8 cellular contexts compared by ENCODE assay signal in the genomic region with DNA sequence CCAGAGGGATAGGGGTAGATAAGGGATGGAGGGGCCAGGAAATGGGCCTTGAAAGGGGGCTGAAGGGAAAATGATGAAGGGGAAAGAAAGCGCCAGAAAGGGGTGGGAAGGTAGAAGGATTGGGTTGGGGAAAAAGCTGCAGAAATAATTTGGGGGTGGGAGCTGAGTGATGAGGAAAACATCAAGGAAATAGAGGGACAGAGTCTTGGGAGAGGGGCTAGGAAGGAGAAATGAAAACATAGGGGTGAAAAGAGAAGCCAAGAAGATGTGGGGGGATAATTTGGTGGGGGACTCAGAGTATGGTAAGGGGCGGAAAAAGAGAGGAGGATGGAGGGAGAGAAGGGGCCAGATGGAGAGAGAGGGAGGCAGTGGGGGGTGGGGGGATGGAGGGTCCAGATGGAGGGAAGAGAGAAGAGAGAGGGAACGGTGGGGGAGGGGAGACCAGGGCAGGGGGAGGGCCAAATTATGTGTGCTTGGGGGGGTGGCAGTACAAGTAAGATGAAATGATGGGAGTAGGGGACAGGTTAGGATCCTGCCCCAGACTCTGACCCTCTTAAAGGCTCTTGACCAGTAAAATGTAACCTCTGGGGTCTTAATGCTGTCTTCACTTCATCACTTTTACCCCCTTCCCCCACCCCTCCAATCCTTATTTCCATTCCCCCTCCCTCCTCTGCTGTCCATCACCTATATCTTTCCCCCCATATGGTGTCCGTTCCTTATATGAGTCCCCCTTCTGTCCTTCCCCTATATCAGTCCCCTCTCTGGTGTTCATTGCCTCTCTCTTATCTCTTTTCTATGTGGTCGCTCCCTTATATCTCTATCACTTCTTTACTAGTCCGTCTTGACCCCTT. TPM values are rescaled to one million over a fixed set of nuclear protein-coding genes. Genes with fewer than 3 reads are reported as not detected.
DNase-seq lines count a peak whose midpoint lies in the region; ATAC-seq, FAIRE-seq and TF ChIP-seq lines count a peak whose summit lies in the region.

No MANE protein-coding gene starts in this region.

- H3K27me3 Mint-ChIP-seq in natural killer cell treated with Interleukin-12 subunit alpha and Interleukin-12 subunit beta and Interleukin-15 and Interleukin-18, amount 100 ng/mL, for 72 hours, result no peaks in the 10 kb centered on the region

- H3K56ac ChIP-seq in IMR-90 (ENCODE audit: extremely low read depth, insufficient read depth, low read length), result no peak overlapping the region; the same call in 1 of the 2 replicates

- BruUV-seq in IMR-90 (replicated peaks; lab: Mats Ljungman, UMichigan) (no TSS peak), GM12878 (replicated peaks; lab: Mats Ljungman, UMichigan) (no TSS peak)

- TF ChIP-seq POLR2A in IMR-90 (IDR thresholded peaks at IDR 0.05; ENCODE audit: low read depth, low read length) (no peak), GM12878 (IDR thresholded peaks at IDR 0.05; ENCODE audit: low read depth, low read length) (no peak)

- peaks cover 21% of the 10 kb centered on the region for H3K9me1 ChIP-seq in IMR-90 (ENCODE audit: insufficient read depth, low read length)

- H3K4ac ChIP-seq in IMR-90 (ENCODE audit: low read depth, low read length), result peak overlapping the region; percentile 78

- no peak for ATAC-seq in IMR-90 (ENCODE audit: low read depth)
- ATAC-seq in GM12878, result no peak
- no peak for ATAC-seq in natural killer cell treated with Interleukin-12 subunit alpha and Interleukin-12 subunit beta and Interleukin-15 and Interleukin-18, amount 100 ng/mL, for 72 hours
- no peak for ATAC-seq in GM18907 (IDR thresholded peaks at IDR 0.05; ENCODE audit: unreplicated experiment)
- ATAC-seq in HG02678 (IDR thresholded peaks at IDR 0.05; ENCODE audit: unreplicated experiment), result no peak

- peak overlapping the region; percentile 54 for H3K18ac ChIP-seq in IMR-90 (ENCODE audit: low read depth, low read length)

- TF ChIP-seq CTCF in IMR-90 (conservative IDR thresholded peaks at IDR 0.05; ENCODE audit: low read depth, low read length), result no peak
- TF ChIP-seq CTCF in GM12878 (IDR thresholded peaks at IDR 0.05 in 2 of 3, conservative IDR thresholded peaks at IDR 0.05 in 1 of 3; ENCODE audit: control insufficient read depth in 2 of 3, extremely low read depth in 1 of 3, insufficient read depth in 1 of 3, low read depth in 3 of 3, low read length in 3 of 3), result no peak
- TF ChIP-seq CTCF in colonic mucosa (IDR thresholded peaks at IDR 0.05), result no peak

- H4K20me1 ChIP-seq in BLaER1 (peaks cover 17% of the 10 kb centered on the region), IMR-90 (ENCODE audit: insufficient read depth, low read length) (peaks cover 14% of the 10 kb centered on the region), GM12878 (ENCODE audit: control insufficient read depth, insufficient read depth) (no peaks in the 10 kb centered on the region)

- CTCF ChIA-PET in IMR-90 (lab: Yijun Ruan, JAX), result no interaction called here
- CTCF ChIA-PET in GM12878 (lab: Yijun Ruan, JAX), result no interaction called here

- H3K9me3 Mint-ChIP-seq in natural killer cell treated with Interleukin-12 subunit alpha and Interleukin-12 subunit beta and Interleukin-15 and Interleukin-18, amount 100 ng/mL, for 72 hours, result no peaks in the 10 kb centered on the region

- H4K8ac ChIP-seq in IMR-90 (ENCODE audit: low read depth in 2 of 2, low read length in 2 of 2), result peak overlapping the region; percentile 43 to 81; a peak in 3 of 4 replicates

- peaks cover 10% of the 10 kb centered on the region for H3K36me3 Mint-ChIP-seq in natural killer cell treated with Interleukin-12 subunit alpha and Interleukin-12 subunit beta and Interleukin-15 and Interleukin-18, amount 100 ng/mL, for 72 hours

- H3K4me1 ChIP-seq in BLaER1 (peaks cover 54% of the 10 kb centered on the region), IMR-90 (ENCODE audit: control insufficient read depth, insufficient read depth, low read length) (peaks cover 31% of the 10 kb centered on the region), GM12878 (ENCODE audit: control insufficient read depth, insufficient read depth, low read length) (peaks cover 25% of the 10 kb centered on the region), colonic mucosa (peaks cover 7% of the 10 kb centered on the region)

- H3K4me2 ChIP-seq in BLaER1 (peak overlapping the region; percentile 45; the same call in 1 of the 2 replicates), IMR-90 (ENCODE audit: low read depth, low read length) (peak overlapping the region; percentile 92), GM12878 (ENCODE audit: control insufficient read depth, insufficient read depth) (no peak overlapping the region)

- H3K27ac Mint-ChIP-seq in natural killer cell treated with Interleukin-12 subunit alpha and Interleukin-12 subunit beta and Interleukin-15 and Interleukin-18, amount 100 ng/mL, for 72 hours, result peak overlapping the region; percentile 11 to 100

- peaks cover 18% of the 10 kb centered on the region for H3K79me2 ChIP-seq in GM12878 (ENCODE audit: control insufficient read depth, insufficient read depth, low read length)

- H3K4me3 ChIP-seq in BLaER1 (no peak overlapping the region), IMR-90 (ENCODE audit: insufficient read depth, low read depth, low read length) (peak overlapping the region; percentile 65), GM12878 (no peak overlapping the region), colonic mucosa (no peak overlapping the region)

- peaks cover 32 to 91% of the 10 kb centered on the region in 2 experiments for H3K79me1 ChIP-seq in IMR-90 (ENCODE audit: low read depth in 1 of 2, low read length in 2 of 2)

- peak overlapping the region; percentile 74 for H4K5ac ChIP-seq in IMR-90 (ENCODE audit: low read depth, low read length)

- H3K27ac ChIP-seq in BLaER1 (no peak overlapping the region), IMR-90 (ENCODE audit: insufficient read depth, low read length) (peak overlapping the region; percentile 53), GM12878 (ENCODE audit: control insufficient read depth, insufficient read depth) (no peak overlapping the region), colonic mucosa (no peak overlapping the region)

- DNase-seq in IMR-90 (no peak), GM12878 (ENCODE audit: low read depth, low spot score) (no peak), colonic mucosa (no peak)
- no peak for DNase-seq in natural killer cell treated with Interleukin-12 subunit alpha and Interleukin-12 subunit beta and Interleukin-15 and Interleukin-18, amount 100 ng/mL, for 72 hours (ENCODE audit: low spot score)
- DNase-seq in stimulated activated CD4-positive, alpha-beta T cell treated with anti-CD3 and anti-CD28 coated beads, Interleukin-4, amount 100 ng/mL, for 1 hour, result no peak

- TF ChIP-seq EP300 in GM12878 (IDR thresholded peaks at IDR 0.05; ENCODE audit: borderline replicate concordance in 1 of 2, control insufficient read depth in 1 of 2, low read depth in 2 of 2, low read length in 2 of 2), result no peak

- SMC1A ChIA-PET in GM12878 (lab: Charles Lee; ENCODE audit: uncharacterized antibody, unreplicated experiment), result no interaction called here

- in situ Hi-C loops in IMR-90 (cut with MboI; ENCODE audit: low sequenced_read_pairs) (no loop called here), GM12878 (cut with MboI) (no loop called here)

- dilution Hi-C loops in IMR-90 (cut with HindIII; ENCODE audit: low sequenced_read_pairs, unreplicated experiment), result no loop called here

- POLR2A ChIA-PET in IMR-90 (lab: Charles Lee; ENCODE audit: unreplicated experiment) (interaction anchor here (0.6 kb wide), 1 partner anchor 56 kb away, joined by 4 read pairs; no protein-coding TSS in a partner anchor), GM12878 (lab: Charles Lee) (interaction anchor here (1.5 kb wide), 1 partner anchor 10 kb away, joined by 3 read pairs; no protein-coding TSS in a partner anchor)

- peak overlapping the region; percentile 39; the same call in 1 of the 2 replicates for H3K23ac ChIP-seq in IMR-90 (ENCODE audit: low read depth, low read length)

- no peak overlapping the region; the same call in 2 of the 3 replicates for H2BK15ac ChIP-seq in IMR-90 (ENCODE audit: low read depth, low read length)

- no peak for FAIRE-seq in GM12878 (lab: Jason Lieb, UNC)

- RAD21 ChIA-PET in GM12878 (lab: Charles Lee; ENCODE audit: unreplicated experiment), result no interaction called here

- peak overlapping the region; percentile 85 for H4K91ac ChIP-seq in IMR-90 (ENCODE audit: insufficient read depth, low read depth, low read length)

- H3K14ac ChIP-seq in IMR-90 (replicated peaks; ENCODE audit: low read depth, low read length), result peak overlapping the region; percentile 85

- H2BK5ac ChIP-seq in IMR-90 (ENCODE audit: low read depth, low read length, poor library complexity, severe bottlenecking), result peak overlapping the region; percentile 40

- H3K27me3 ChIP-seq in BLaER1 (peaks cover 4% of the 10 kb centered on the region; the same call in 1 of the 2 replicates), IMR-90 (ENCODE audit: control insufficient read depth, insufficient read depth, low read length) (no peaks in the 10 kb centered on the region), GM12878 (replicated peaks in 1 of 2; ENCODE audit: control insufficient read depth in 2 of 2, insufficient read depth in 2 of 2, low read length in 1 of 2) (no peaks in the 10 kb centered on the region; a peak in 2 of 4 replicates), colonic mucosa (no peaks in the 10 kb centered on the region)

- intact Hi-C loops in IMR-90 (cut with micrococcal nuclease), result no loop called here
- intact Hi-C loops in GM12878 (cut with micrococcal nuclease; ENCODE audit: unreplicated experiment), result no loop called here
- intact Hi-C loops in colonic mucosa (cut with DNase I), result no loop called here

- 33% methylated on average over 3 of the region's 6 CpGs; no CpG with 5 or more reads in 1 of the 2 experiments for WGBS in IMR-90 (ENCODE audit: extremely low coverage in 2 of 2, insufficient read length in 1 of 2), 2 experiments
- 93% methylated on average over 3 of the region's 6 CpGs for WGBS in GM12878 (ENCODE audit: insufficient coverage, insufficient replicate concordance, low lambda C conversion rate, missing lambda C conversion rate)

- no peak overlapping the region for H2BK20ac ChIP-seq in IMR-90 (ENCODE audit: low read depth, low read length)

- peak overlapping the region; percentile 93 for H2AK9ac ChIP-seq in IMR-90 (replicated peaks; ENCODE audit: low read depth, low read length, poor library complexity)

- H3K36me3 ChIP-seq in BLaER1, result peaks cover 8% of the 10 kb centered on the region
- peaks cover 24% of the 10 kb centered on the region for H3K36me3 ChIP-seq in IMR-90 (ENCODE audit: control insufficient read depth, insufficient read depth, low read length)
- H3K36me3 ChIP-seq in GM12878 (ENCODE audit: control insufficient read depth in 2 of 2, insufficient read depth in 2 of 2, low read length in 1 of 2), result no peaks in the 10 kb centered on the region
- H3K36me3 ChIP-seq in colonic mucosa, result no peaks in the 10 kb centered on the region

- peak overlapping the region; percentile 45; the same call in 1 of the 2 replicates for H2BK120ac ChIP-seq in IMR-90 (ENCODE audit: low read depth, low read length)

- H3K9me3 ChIP-seq in BLaER1 (no peaks in the 10 kb centered on the region), IMR-90 (ENCODE audit: control insufficient read depth, insufficient read depth, low read length) (no peaks in the 10 kb centered on the region), GM12878 (replicated peaks; ENCODE audit: control insufficient read depth, insufficient read depth, low read length) (no peaks in the 10 kb centered on the region), colonic mucosa (no peaks in the 10 kb centered on the region)

- H3K9ac ChIP-seq in BLaER1 (no peak overlapping the region), IMR-90 (ENCODE audit: low read depth, low read length) (peak overlapping the region; percentile 94), GM12878 (ENCODE audit: control insufficient read depth, insufficient read depth, low read length) (no peak overlapping the region), colonic mucosa (ENCODE audit: low read depth in 2 of 2, low read length in 2 of 2) (peak overlapping the region in 1 of 2 donors; percentile 13)

- peaks cover 68 to 72% of the 10 kb centered on the region in 2 donors for H3K4me1 Mint-ChIP-seq in natural killer cell treated with Interleukin-12 subunit alpha and Interleukin-12 subunit beta and Interleukin-15 and Interleukin-18, amount 100 ng/mL, for 72 hours (ENCODE audit: low read depth in 2 of 2)

- H2AFZ ChIP-seq in IMR-90 (replicated peaks; ENCODE audit: low read length, poor library complexity) (peak overlapping the region; percentile 63), GM12878 (ENCODE audit: control insufficient read depth, low read depth, low read length) (no peak overlapping the region)

- TF ChIP-seq RAD21 in IMR-90 (IDR thresholded peaks at IDR 0.05; ENCODE audit: low read length), result no peak
- no peak for TF ChIP-seq RAD21 in GM12878 (IDR thresholded peaks at IDR 0.05; ENCODE audit: insufficient read depth, low read depth, low read length)

- peak overlapping the region; percentile 50 for H2AK5ac ChIP-seq in IMR-90 (ENCODE audit: low read depth, low read length)

- peak overlapping the region; percentile 74 for H3K4me3 Mint-ChIP-seq in natural killer cell treated with Interleukin-12 subunit alpha and Interleukin-12 subunit beta and Interleukin-15 and Interleukin-18, amount 100 ng/mL, for 72 hours

RNA-seq across cellular contexts. Expression of a gene that starts 0.9 kb away (rescaled TPM):
- 1.4 TPM in 2 replicates for total RNA-seq in IMR-90 (2012; rRNA removed)
- polyA plus RNA-seq in IMR-90 (2012; rRNA removed), result 15.3 and 17.0 TPM in 2 replicates
- polyA plus RNA-seq in IMR-90 (2012; cell fraction: cytosol; rRNA removed), result 5.6 and 6.5 TPM in 2 replicates
- 70.0 and 83.5 TPM in 2 replicates for polyA plus RNA-seq in IMR-90 (2012; cell fraction: nucleus; rRNA removed; ENCODE audit: low replicate concordance)
- total RNA-seq in GM12878 (2013; cell fraction: nucleolus; rRNA removed), result 14.4 and 18.4 TPM in 2 replicates
- 1.2 and 1.5 TPM in 2 replicates for total RNA-seq in GM12878 (2014; rRNA removed)
- 0.85 and 0.88 TPM in 2 replicates for total RNA-seq in GM12878 (2014; rRNA removed; fragmentation: Illumina TruSeq; extraction: Trizol)
- total RNA-seq in GM12878 (2021), result 5.7 and 9.2 TPM in 2 replicates
- polyA plus RNA-seq in GM12878 (2011; ENCODE audit: low read depth), result 3.3 TPM
- polyA plus RNA-seq in GM12878 (2011; rRNA removed), result 2.2 and 3.9 TPM in 2 replicates
- 2.7 and 3.4 TPM in 2 replicates for polyA plus RNA-seq in GM12878 (2011; cell fraction: cytosol; rRNA removed)
- polyA plus RNA-seq in GM12878 (2011; cell fraction: nucleus; rRNA removed), result 60.1 and 82.9 TPM in 2 replicates
- polyA plus RNA-seq in GM12878 (2012), result 8.3 and 9.0 TPM in 2 replicates
- polyA plus RNA-seq in GM12878 (2014; fragmentation: Illumina TruSeq; extraction: Trizol), result 3.1 and 5.7 TPM in 2 replicates
- under 1 TPM; 0.05 to 0.14 TPM for polyA plus RNA-seq in GM12878 (2014; fragmentation: Nextera tagmentation; extraction: Ambion mirVana)
- 6.4 and 9.0 TPM in 2 replicates for polyA plus RNA-seq in GM12878 (2014; rRNA removed)
- under 1 TPM; 0.62 to 0.73 TPM for polyA plus RNA-seq in GM12878 (2016; fragmentation: Nextera tagmentation; extraction: Ambion mirVana)
- 2.5 and 3.1 TPM in 2 replicates for polyA minus RNA-seq in GM12878 (2011; rRNA and poly(A)+ RNA removed)
- polyA minus RNA-seq in GM12878 (2011; cell fraction: cytosol; rRNA and poly(A)+ RNA removed), result 1.1 and 2.8 TPM in 2 replicates
- polyA minus RNA-seq in GM12878 (2011; cell fraction: nucleus; rRNA and poly(A)+ RNA removed), result 8.1 and 12.2 TPM in 2 replicates
- total RNA-seq in natural killer cell treated with Interleukin-12 subunit alpha and Interleukin-12 subunit beta and Interleukin-15 and Interleukin-18, amount 100 ng/mL, for 72 hours, result 10 to 100 TPM; 17.7 to 77.0 TPM
- total RNA-seq in colonic mucosa, result 10 to 100 TPM in 1 of 2 donors, 1 to 10 TPM in 1; 5.3 to 10.4 TPM

RNA-seq across cellular contexts. Expression of a gene that starts 2.8 kb away (rescaled TPM):
- total RNA-seq in IMR-90 (2012; rRNA removed) (122 and 136 TPM in 2 replicates), GM12878 (2014; rRNA removed) (201 and 217 TPM in 2 replicates), GM12878 (2014; rRNA removed; fragmentation: Illumina TruSeq; extraction: Trizol) (107 and 118 TPM in 2 replicates), GM12878 (2021) (165 and 173 TPM in 2 replicates), colonic mucosa (100 to 1,000 TPM; 145 to 172 TPM)
- polyA plus RNA-seq in IMR-90 (2012; rRNA removed) (427 and 483 TPM in 2 replicates), GM12878 (2011; rRNA removed) (95.6 and 137 TPM in 2 replicates), GM12878 (2014; fragmentation: Illumina TruSeq; extraction: Trizol) (62.2 and 102 TPM in 2 replicates), GM12878 (2014; fragmentation: Nextera tagmentation; extraction: Ambion mirVana) (100 to 1,000 TPM; 268 to 293 TPM), GM12878 (2014; rRNA removed) (178 and 203 TPM in 2 replicates), GM12878 (2016; fragmentation: Nextera tagmentation; extraction: Ambion mirVana) (100 to 1,000 TPM; 220 to 226 TPM)
- 545 and 1,404 TPM in 2 replicates for polyA plus RNA-seq in IMR-90 (2012; cell fraction: cytosol; rRNA removed)
- 266 and 336 TPM in 2 replicates for polyA plus RNA-seq in IMR-90 (2012; cell fraction: nucleus; rRNA removed; ENCODE audit: low replicate concordance)
- total RNA-seq in GM12878 (2013; cell fraction: nucleolus; rRNA removed), result 31.1 and 35.5 TPM in 2 replicates
- polyA plus RNA-seq in GM12878 (2011; ENCODE audit: low read depth), result 161 TPM
- 225 and 263 TPM in 2 replicates for polyA plus RNA-seq in GM12878 (2011; cell fraction: cytosol; rRNA removed)
- polyA plus RNA-seq in GM12878 (2011; cell fraction: nucleus; rRNA removed), result 202 and 257 TPM in 2 replicates
- polyA plus RNA-seq in GM12878 (2012), result 320 and 324 TPM in 2 replicates
- 110 and 116 TPM in 2 replicates for polyA minus RNA-seq in GM12878 (2011; rRNA and poly(A)+ RNA removed)
- polyA minus RNA-seq in GM12878 (2011; cell fraction: cytosol; rRNA and poly(A)+ RNA removed), result 47.1 and 60.9 TPM in 2 replicates
- polyA minus RNA-seq in GM12878 (2011; cell fraction: nucleus; rRNA and poly(A)+ RNA removed), result 50.9 and 62.4 TPM in 2 replicates
- total RNA-seq in natural killer cell treated with Interleukin-12 subunit alpha and Interleukin-12 subunit beta and Interleukin-15 and Interleukin-18, amount 100 ng/mL, for 72 hours, result 100 to 1,000 TPM; 106 to 156 TPM

RNA-seq across cellular contexts. Expression of a gene that starts 9.9 kb away (rescaled TPM):
- total RNA-seq in IMR-90 (2012; rRNA removed) (9.0 and 12.2 TPM in 2 replicates), GM12878 (2014; rRNA removed) (6.5 and 6.8 TPM in 2 replicates), GM12878 (2014; rRNA removed; fragmentation: Illumina TruSeq; extraction: Trizol) (5.5 and 6.5 TPM in 2 replicates), GM12878 (2021) (13.5 and 14.5 TPM in 2 replicates), colonic mucosa (10 to 100 TPM; 21.9 to 39.5 TPM)
- polyA plus RNA-seq in IMR-90 (2012; rRNA removed) (47.2 and 50.8 TPM in 2 replicates), GM12878 (2011; rRNA removed) (11.8 and 17.8 TPM in 2 replicates), GM12878 (2014; fragmentation: Illumina TruSeq; extraction: Trizol) (5.9 and 10.3 TPM in 2 replicates), GM12878 (2014; fragmentation: Nextera tagmentation; extraction: Ambion mirVana) (1 to 10 TPM; 1.3 to 2.2 TPM), GM12878 (2014; rRNA removed) (17.3 and 21.4 TPM in 2 replicates), GM12878 (2016; fragmentation: Nextera tagmentation; extraction: Ambion mirVana) (1 to 10 TPM; 3.1 to 3.5 TPM)
- polyA plus RNA-seq in IMR-90 (2012; cell fraction: cytosol; rRNA removed), result 36.6 and 48.3 TPM in 2 replicates
- polyA plus RNA-seq in IMR-90 (2012; cell fraction: nucleus; rRNA removed; ENCODE audit: low replicate concordance), result 270 and 345 TPM in 2 replicates
- 22.1 and 23.7 TPM in 2 replicates for total RNA-seq in GM12878 (2013; cell fraction: nucleolus; rRNA removed)
- 17.4 TPM for polyA plus RNA-seq in GM12878 (2011; ENCODE audit: low read depth)
- 20.1 and 23.2 TPM in 2 replicates for polyA plus RNA-seq in GM12878 (2011; cell fraction: cytosol; rRNA removed)
- 143 and 159 TPM in 2 replicates for polyA plus RNA-seq in GM12878 (2011; cell fraction: nucleus; rRNA removed)
- 32.7 and 39.8 TPM in 2 replicates for polyA plus RNA-seq in GM12878 (2012)
- polyA minus RNA-seq in GM12878 (2011; rRNA and poly(A)+ RNA removed), result 16.9 and 18.6 TPM in 2 replicates
- polyA minus RNA-seq in GM12878 (2011; cell fraction: cytosol; rRNA and poly(A)+ RNA removed), result 5.0 and 6.8 TPM in 2 replicates
- 15.6 and 16.6 TPM in 2 replicates for polyA minus RNA-seq in GM12878 (2011; cell fraction: nucleus; rRNA and poly(A)+ RNA removed)
- total RNA-seq in natural killer cell treated with Interleukin-12 subunit alpha and Interleukin-12 subunit beta and Interleukin-15 and Interleukin-18, amount 100 ng/mL, for 72 hours, result 10 to 100 TPM; 46.5 to 66.6 TPM

RNA-seq across cellular contexts. Expression of a gene that starts 29.1 kb away (rescaled TPM):
- 33.9 and 35.3 TPM in 2 replicates for total RNA-seq in IMR-90 (2012; rRNA removed)
- 40.6 and 41.9 TPM in 2 replicates for polyA plus RNA-seq in IMR-90 (2012; rRNA removed)
- 20.3 and 20.6 TPM in 2 replicates for polyA plus RNA-seq in IMR-90 (2012; cell fraction: cytosol; rRNA removed)
- polyA plus RNA-seq in IMR-90 (2012; cell fraction: nucleus; rRNA removed; ENCODE audit: low replicate concordance), result 33.6 and 50.3 TPM in 2 replicates
- 45.8 and 51.5 TPM in 2 replicates for total RNA-seq in GM12878 (2013; cell fraction: nucleolus; rRNA removed)
- total RNA-seq in GM12878 (2014; rRNA removed), result 44.5 and 50.3 TPM in 2 replicates
- total RNA-seq in GM12878 (2014; rRNA removed; fragmentation: Illumina TruSeq; extraction: Trizol), result 52.9 and 58.5 TPM in 2 replicates
- total RNA-seq in GM12878 (2021), result 69.2 and 80.8 TPM in 2 replicates
- 16.6 TPM for polyA plus RNA-seq in GM12878 (2011; ENCODE audit: low read depth)
- polyA plus RNA-seq in GM12878 (2011; rRNA removed), result 60.6 and 69.3 TPM in 2 replicates
- polyA plus RNA-seq in GM12878 (2011; cell fraction: cytosol; rRNA removed), result 92.5 and 114 TPM in 2 replicates
- 120 and 185 TPM in 2 replicates for polyA plus RNA-seq in GM12878 (2011; cell fraction: nucleus; rRNA removed)
- polyA plus RNA-seq in GM12878 (2012), result 33.1 and 39.8 TPM in 2 replicates
- 53.9 and 63.1 TPM in 2 replicates for polyA plus RNA-seq in GM12878 (2014; fragmentation: Illumina TruSeq; extraction: Trizol)
- 1 to 10 TPM; 1.8 to 2.9 TPM for polyA plus RNA-seq in GM12878 (2014; fragmentation: Nextera tagmentation; extraction: Ambion mirVana)
- 82.6 and 87.4 TPM in 2 replicates for polyA plus RNA-seq in GM12878 (2014; rRNA removed)
- polyA plus RNA-seq in GM12878 (2016; fragmentation: Nextera tagmentation; extraction: Ambion mirVana), result 10 to 100 TPM; 22.6 to 31.0 TPM
- polyA minus RNA-seq in GM12878 (2011; rRNA and poly(A)+ RNA removed), result 75.6 and 95.8 TPM in 2 replicates
- 37.8 and 41.3 TPM in 2 replicates for polyA minus RNA-seq in GM12878 (2011; cell fraction: cytosol; rRNA and poly(A)+ RNA removed)
- polyA minus RNA-seq in GM12878 (2011; cell fraction: nucleus; rRNA and poly(A)+ RNA removed), result 49.3 and 88.3 TPM in 2 replicates
- total RNA-seq in natural killer cell treated with Interleukin-12 subunit alpha and Interleukin-12 subunit beta and Interleukin-15 and Interleukin-18, amount 100 ng/mL, for 72 hours, result 100 to 1,000 TPM in 1 of 2 donors, 10 to 100 TPM in 1; 52.9 to 115 TPM
- total RNA-seq in colonic mucosa, result 10 to 100 TPM; 15.8 to 74.6 TPM

RNA-seq across cellular contexts. Expression of a gene that starts 33.7 kb away (rescaled TPM):
- total RNA-seq in IMR-90 (2012; rRNA removed), result 5.4 and 5.6 TPM in 2 replicates
- polyA plus RNA-seq in IMR-90 (2012; rRNA removed), result 4.7 and 5.9 TPM in 2 replicates
- 1.8 and 2.2 TPM in 2 replicates for polyA plus RNA-seq in IMR-90 (2012; cell fraction: cytosol; rRNA removed)
- polyA plus RNA-seq in IMR-90 (2012; cell fraction: nucleus; rRNA removed; ENCODE audit: low replicate concordance), result 17.5 TPM in 2 replicates
- total RNA-seq in GM12878 (2013; cell fraction: nucleolus; rRNA removed), result 5.1 and 5.5 TPM in 2 replicates
- 5.2 and 6.6 TPM in 2 replicates for total RNA-seq in GM12878 (2014; rRNA removed)
- 6.0 and 6.7 TPM in 2 replicates for total RNA-seq in GM12878 (2014; rRNA removed; fragmentation: Illumina TruSeq; extraction: Trizol)
- total RNA-seq in GM12878 (2021), result 9.2 and 10.4 TPM in 2 replicates
- 4.1 TPM for polyA plus RNA-seq in GM12878 (2011; ENCODE audit: low read depth)
- polyA plus RNA-seq in GM12878 (2011; rRNA removed), result 5.3 and 7.2 TPM in 2 replicates
- 6.0 and 6.9 TPM in 2 replicates for polyA plus RNA-seq in GM12878 (2011; cell fraction: cytosol; rRNA removed)
- polyA plus RNA-seq in GM12878 (2011; cell fraction: nucleus; rRNA removed), result 13.4 and 16.9 TPM in 2 replicates
- polyA plus RNA-seq in GM12878 (2012), result 5.6 and 6.3 TPM in 2 replicates
- polyA plus RNA-seq in GM12878 (2014; fragmentation: Illumina TruSeq; extraction: Trizol), result 9.8 and 10.3 TPM in 2 replicates
- polyA plus RNA-seq in GM12878 (2014; fragmentation: Nextera tagmentation; extraction: Ambion mirVana), result 1 to 10 TPM; 1.5 to 2.6 TPM
- polyA plus RNA-seq in GM12878 (2014; rRNA removed), result 6.7 and 7.3 TPM in 2 replicates
- 10 to 100 TPM; 12.1 to 12.7 TPM for polyA plus RNA-seq in GM12878 (2016; fragmentation: Nextera tagmentation; extraction: Ambion mirVana)
- polyA minus RNA-seq in GM12878 (2011; rRNA and poly(A)+ RNA removed), result 9.1 and 9.2 TPM in 2 replicates
- polyA minus RNA-seq in GM12878 (2011; cell fraction: cytosol; rRNA and poly(A)+ RNA removed), result 3.6 and 4.2 TPM in 2 replicates
- 4.5 and 6.2 TPM in 2 replicates for polyA minus RNA-seq in GM12878 (2011; cell fraction: nucleus; rRNA and poly(A)+ RNA removed)
- total RNA-seq in natural killer cell treated with Interleukin-12 subunit alpha and Interleukin-12 subunit beta and Interleukin-15 and Interleukin-18, amount 100 ng/mL, for 72 hours, result 10 to 100 TPM; 10.9 to 25.4 TPM
- total RNA-seq in colonic mucosa, result 1 to 10 TPM; 4.8 to 8.1 TPM
